Comparison of ENCODE assay signal across 8 cellular contexts in the genomic region with DNA sequence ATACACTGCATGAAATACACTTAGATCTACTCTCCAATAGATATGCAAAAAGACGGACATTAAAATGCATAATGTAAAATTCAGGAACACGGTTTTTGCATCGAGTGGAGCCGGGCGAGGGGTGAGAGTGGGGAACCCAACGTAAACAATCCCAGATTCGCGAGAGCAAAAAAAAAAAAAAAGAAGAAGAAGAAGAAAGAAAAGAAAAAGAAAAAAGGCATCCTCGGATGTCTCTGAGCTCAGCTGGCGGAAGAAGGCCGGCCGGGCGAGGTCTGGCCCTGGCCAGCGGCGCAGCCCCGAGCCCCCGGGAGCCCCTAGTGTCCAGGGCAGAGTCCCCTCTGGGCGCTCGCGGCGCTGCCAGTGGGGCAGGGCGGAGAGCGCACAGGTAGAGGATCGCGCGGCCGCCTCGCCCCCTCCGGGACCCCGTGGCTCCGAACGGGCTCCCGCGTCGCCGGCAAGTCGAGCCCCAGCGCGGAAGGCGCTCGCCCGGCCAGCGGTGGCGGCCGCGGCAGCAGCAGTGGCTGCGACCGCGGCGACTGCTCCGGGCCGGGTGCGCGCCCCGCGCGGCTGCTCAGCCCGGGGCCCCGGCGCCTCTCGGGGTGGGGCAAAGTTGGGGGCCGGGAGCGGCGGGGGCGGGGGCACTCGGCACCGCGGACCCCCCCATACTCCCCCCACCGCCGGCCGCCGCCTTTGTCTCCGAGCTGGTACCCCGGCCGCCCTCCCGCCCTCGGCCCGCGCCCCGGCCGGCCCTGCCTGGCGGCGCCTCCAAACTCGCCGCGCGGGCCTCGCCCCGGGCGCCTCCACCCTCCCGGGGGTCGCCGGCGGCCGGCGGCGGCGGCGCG. TPM values are rescaled to one million over a fixed set of nuclear protein-coding genes. Genes with fewer than 3 reads are reported as not detected.
DNase-seq lines count a peak whose midpoint lies in the region; ATAC-seq and TF ChIP-seq lines count a peak whose summit lies in the region.

No MANE protein-coding gene starts in this region.

- peaks cover 0 to 12% (median 0%) of the 10 kb centered on the region in 9 donors for H3K27me3 ChIP-seq in heart left ventricle

- peaks cover 0 to 8% (median 0%) of the 10 kb centered on the region in 7 donors for H3K9me3 Mint-ChIP-seq in CD14-positive monocyte
- H3K9me3 Mint-ChIP-seq in activated B cell treated with CpG ODN at 0.5 μM for 24 hours: no peaks in the 10 kb centered on the region

- H3K27me3 Mint-ChIP-seq in CD14-positive monocyte (ENCODE audit: low read depth in 3 of 3) (peaks cover 43 to 57% (median 45%) of the 10 kb centered on the region in 3 donors), activated B cell treated with CpG ODN at 0.5 μM for 24 hours (peaks cover 31% of the 10 kb centered on the region)

- H3K4me1 Mint-ChIP-seq in CD14-positive monocyte (peaks cover 67% of the 10 kb centered on the region), activated B cell treated with CpG ODN at 0.5 μM for 24 hours (peaks cover 20% of the 10 kb centered on the region)

- H3K4me3 Mint-ChIP-seq in CD14-positive monocyte: peak overlapping the region; percentile 93 to 98
- H3K4me3 Mint-ChIP-seq in activated B cell treated with CpG ODN at 0.5 μM for 24 hours: peak overlapping the region; percentile 88

- peaks cover 4 to 18% of the 10 kb centered on the region in 2 donors for H3K36me3 Mint-ChIP-seq in CD14-positive monocyte
- peaks cover 2% of the 10 kb centered on the region for H3K36me3 Mint-ChIP-seq in activated B cell treated with CpG ODN at 0.5 μM for 24 hours (ENCODE audit: low read depth)

- peak overlapping the region; percentile 87 to 98 (median 94) for H3K27ac Mint-ChIP-seq in CD14-positive monocyte
- H3K27ac Mint-ChIP-seq in activated B cell treated with CpG ODN at 0.5 μM for 24 hours: peak overlapping the region; percentile 77

- peak overlapping the region; percentile 86 to 98 (median 94) for H3K27ac ChIP-seq in heart left ventricle

- H3K9me3 ChIP-seq in heart left ventricle: no peaks in the 10 kb centered on the region

- no peak for DNase-seq in CD14-positive monocyte (ENCODE audit: low spot score)
- DNase-seq in activated B cell treated with CpG ODN at 0.5 μM for 24 hours: peak; percentile 48
- peak in 4 of 5 donors; percentile 40 to 58 (median 48) for DNase-seq in heart left ventricle
- no peak for DNase-seq in retinal pigment epithelial cell (ENCODE audit: low read depth)
- DNase-seq in NCI-H446 (lab: John Stamatoyannopoulos, UW): no peak

- H3K4me1 ChIP-seq in heart left ventricle: peaks cover 0 to 56% (median 26%) of the 10 kb centered on the region in 12 donors

- no peaks in the 10 kb centered on the region for H3K36me3 ChIP-seq in heart left ventricle

- H3K4me3 ChIP-seq in heart left ventricle (peak overlapping the region; percentile 57 to 94 (median 78)), retinal pigment epithelial cell (ENCODE audit: low read length) (peak overlapping the region; percentile 61)

- peak; percentile 36 for ATAC-seq in GM19043 (IDR thresholded peaks at IDR 0.05; ENCODE audit: low read depth, unreplicated experiment)
- peak; percentile 32 for ATAC-seq in HG03139 (IDR thresholded peaks at IDR 0.05; ENCODE audit: unreplicated experiment)
- ATAC-seq in activated B cell treated with CpG ODN at 0.5 μM for 24 hours (ENCODE audit: low read depth): peak; percentile 51
- ATAC-seq in heart left ventricle: peak; percentile 23 to 79 (median 54)
- no peak for ATAC-seq in GM18870 (IDR thresholded peaks at IDR 0.05; ENCODE audit: unreplicated experiment)

- CTCF ChIA-PET in activated B cell treated with CpG ODN at 0.5 μM for 24 hours (lab: Charles Lee): interaction anchor here (0.6 kb wide), 1 partner anchor 555 kb away, joined by 5 read pairs; no protein-coding TSS in a partner anchor

- TF ChIP-seq POLR2A in heart left ventricle (IDR thresholded peaks at IDR 0.05): peak in 1 of 2 donors; percentile 13

- POLR2A ChIA-PET in activated B cell treated with CpG ODN at 0.5 μM for 24 hours (lab: Charles Lee): interaction anchor here (0.6 kb wide), 1 partner anchor 10 kb away, joined by 3 read pairs; a partner anchor contains a TSS

- WGBS in heart left ventricle, 4 donors: 1 to 5% (median 2%) methylated on average over 30 to 100 of the region's 100 CpGs

- TF ChIP-seq CTCF in CD14-positive monocyte (IDR thresholded peaks at IDR 0.05): no peak
- TF ChIP-seq CTCF in activated B cell treated with CpG ODN at 0.5 μM for 24 hours (IDR thresholded peaks at IDR 0.05): no peak
- TF ChIP-seq CTCF in heart left ventricle (IDR thresholded peaks at IDR 0.05): peak in 7 of 12 donors; percentile 21 to 40 (median 30)
- TF ChIP-seq CTCF in retinal pigment epithelial cell (conservative IDR thresholded peaks at IDR 0.05; ENCODE audit: low read depth, low read length): peak; percentile 22

- intact Hi-C loops in CD14-positive monocyte (cut with micrococcal nuclease): loop anchor here in 1 of 2 donors (1.0 to 10.0 kb wide), 3 partner anchors 8 to 203 kb away; no protein-coding TSS in a partner anchor
- intact Hi-C loops in activated B cell treated with CpG ODN at 0.5 μM for 24 hours (cut with micrococcal nuclease): loop anchor here (1.0 to 10.0 kb wide), 4 partner anchors 9 to 1237 kb away; a partner anchor contains a TSS
- intact Hi-C loops in heart left ventricle (cut with DNase I): loop anchor here in 3 of 10 donors (5.0 to 10.0 kb wide), 3 partner anchors 123 to 225 kb away; no protein-coding TSS in a partner anchor

RNA-seq across cellular contexts. Expression of a gene that starts 9.7 kb away (rescaled TPM):
- polyA plus RNA-seq in CD14-positive monocyte (under 1 TPM; 0.42 to 0.43 TPM), heart left ventricle (1 to 10 TPM; 3.8 to 4.0 TPM)
- total RNA-seq in activated B cell treated with CpG ODN at 0.5 μM for 24 hours (9.2 and 9.6 TPM in 2 replicates), heart left ventricle (10 to 100 TPM in 6 of 9 donors, 1 to 10 TPM in 3; 7.8 to 21.6 (median 14.5) TPM)

Comparison
In these comparisons a context has a peak if more than half of its experiments do, and no peak if none do; other contexts are left out.
1. DNase-seq: peak in activated B cell treated with CpG ODN at 0.5 μM for 24 hours (single experiment) and heart left ventricle (4 of 5); none in CD14-positive monocyte (single experiment), retinal pigment epithelial cell (single experiment) and NCI-H446 (0 of 2).
2. CTCF ChIP-seq: peak in heart left ventricle (7 of 12) and retinal pigment epithelial cell (single experiment); none in CD14-positive monocyte (single experiment) and activated B cell treated with CpG ODN at 0.5 μM for 24 hours (single experiment).